15 cellular contexts compared by ENCODE assay signal in the genomic region with DNA sequence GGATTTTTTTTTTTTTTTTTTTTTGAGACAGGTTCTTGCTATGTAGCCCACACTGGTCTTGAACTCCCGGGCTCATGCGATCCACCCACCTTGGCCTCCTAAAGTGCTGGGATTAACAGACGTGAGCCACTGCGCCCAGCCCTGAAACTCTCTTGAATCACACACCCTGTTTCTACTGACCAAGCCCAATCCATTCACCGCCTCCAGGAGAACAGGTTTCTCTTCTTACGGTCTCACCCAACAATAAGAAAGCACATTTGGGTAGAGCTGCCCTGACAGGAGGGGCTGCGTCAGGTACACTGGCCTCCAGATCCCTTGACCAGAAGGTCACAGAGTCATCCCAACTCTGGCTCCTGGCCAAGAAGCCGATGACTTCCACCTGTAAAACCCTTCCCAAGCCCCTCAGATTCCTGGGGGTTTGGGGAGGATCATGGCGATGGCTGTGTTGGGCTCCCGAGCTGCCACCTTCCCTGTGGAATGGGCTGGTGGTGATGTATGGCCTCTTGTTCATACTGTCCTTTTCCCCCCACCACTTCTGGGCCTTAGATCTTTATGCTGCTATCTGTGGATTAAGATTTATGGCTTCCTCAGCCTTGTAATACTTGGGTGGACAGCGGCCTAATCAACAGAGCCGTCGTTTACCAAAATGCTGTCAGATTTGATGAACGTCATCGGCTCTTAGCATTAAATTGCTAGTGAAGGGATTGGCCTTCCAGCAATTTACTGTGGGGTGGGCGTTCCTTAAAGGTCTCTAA.
"Had no signal": no experiment of that assay in that cellular context is flagged by ENCODE, and none has a peak within 500 bp of the region (broad histone marks: within the 10 kb centered on the region; RNA-seq: fewer than 3 reads in every experiment).

No MANE protein-coding gene starts in this region.

- H3K27ac Mint-ChIP-seq: activated CD4-positive, alpha-beta T cell treated with anti-CD3 and anti-CD28 coated beads, Interleukin-2, amount 10 ng/mL, durations not matched to agents 7 days and 5 days; activated T-helper 2 cell treated with anti-CD3 and anti-CD28 coated beads, Interferon-gamma antibody, Interleukin-2, Interleukin-4, amounts not matched to agents 10 μg/mL and 5 μg/mL and 100 μg/mL, durations not matched to agents 14 hours and 24 hours and 36 hours; memory B cell; T-helper 1 cell treated with Interleukin-12 subunit alpha and Interleukin-12 subunit beta and Interleukin-4 antibody, amounts not matched to agents 30 μg/mL and 1 μg/mL, for 36 hours had no signal

- H3K9me3 Mint-ChIP-seq: activated CD4-positive, alpha-beta T cell treated with anti-CD3 and anti-CD28 coated beads, Interleukin-2, amount 10 ng/mL, durations not matched to agents 7 days and 5 days; activated T-helper 2 cell treated with anti-CD3 and anti-CD28 coated beads, Interferon-gamma antibody, Interleukin-2, Interleukin-4, amounts not matched to agents 10 μg/mL and 5 μg/mL and 100 μg/mL, durations not matched to agents 14 hours and 24 hours and 36 hours; memory B cell; neural crest cell; T-helper 1 cell treated with Interleukin-12 subunit alpha and Interleukin-12 subunit beta and Interleukin-4 antibody, amounts not matched to agents 30 μg/mL and 1 μg/mL, for 36 hours had no signal

- H3K27me3 ChIP-seq: adrenal gland, foreskin keratinocyte, left lung, ovary, tibial artery had no signal

- H3K27me3 Mint-ChIP-seq: activated CD4-positive, alpha-beta T cell treated with anti-CD3 and anti-CD28 coated beads, Interleukin-2, amount 10 ng/mL, durations not matched to agents 7 days and 5 days; memory B cell had no signal

- H3K27ac ChIP-seq: adrenal gland, foreskin keratinocyte, left lung, ovary, tibial artery had no signal

- H3K9me3 ChIP-seq: adrenal gland, left lung, ovary, tibial artery had no signal

- DNase-seq: activated CD4-positive, CD25-positive, alpha-beta regulatory T cell; activated naive CD4-positive, alpha-beta T cell treated with anti-CD3 and anti-CD28 coated beads, Interleukin-2, amount 50 U/mL, for 16 hours; activated T-cell treated with anti-CD3 and anti-CD28 coated beads for 4 hours; left lung; ovary; tibial artery had no signal

- H3K4me3 Mint-ChIP-seq: activated CD4-positive, alpha-beta T cell treated with anti-CD3 and anti-CD28 coated beads, Interleukin-2, amount 10 ng/mL, durations not matched to agents 7 days and 5 days; memory B cell; neural crest cell; T-helper 1 cell treated with Interleukin-12 subunit alpha and Interleukin-12 subunit beta and Interleukin-4 antibody, amounts not matched to agents 30 μg/mL and 1 μg/mL, for 36 hours had no signal

- H3K4me1 ChIP-seq: adrenal gland, foreskin keratinocyte, left lung, tibial artery had no signal

- FAIRE-seq: islet of Langerhans, TTC549 had no signal

- H3K36me3 ChIP-seq: adrenal gland, ovary had no signal

- H3K4me3 ChIP-seq: adrenal gland, left lung, ovary, tibial artery had no signal
